ENCODE assay signal across 2 cellular contexts in genomic region chr1:8652607-8653046, GRCh38.
TF ChIP-seq lines count a peak whose summit lies in the region.

No MANE protein-coding gene starts in this region.

TF ChIP-seq in HEK293, 187 proteins besides CTCF, POLR2A, EP300 and RAD21:
- TF ChIP-seq ZBTB44 (tag by site-specific recombination; IDR thresholded peaks at IDR 0.05) (no peak), TRIM28 (IDR thresholded peaks at IDR 0.05; ENCODE audit: borderline replicate concordance, low read length) (peak; percentile 34; the same call in 1 of the 2 replicates), ZNF544 (tag by site-specific recombination; IDR thresholded peaks at IDR 0.05) (no peak), ZNF362 (tag by site-specific recombination; IDR thresholded peaks at IDR 0.05) (no peak), PRDM4 (tag by site-specific recombination; IDR thresholded peaks at IDR 0.05) (peak; percentile 12; the same call in 1 of the 2 replicates), FEZF1 (tag by site-specific recombination; IDR thresholded peaks at IDR 0.05) (peak; percentile 54), SP7 (tag by site-specific recombination; IDR thresholded peaks at IDR 0.05) (peak; percentile 94)

TF ChIP-seq in GM12878, 131 proteins besides CTCF, POLR2A, EP300 and RAD21 (continued from another document):
- TF ChIP-seq MLLT1 (IDR thresholded peaks at IDR 0.05), result 0 out of 2 replicates have a peak, but pooled peaks have one; percentile 19
- TF ChIP-seq ZNF207 (IDR thresholded peaks at IDR 0.05; ENCODE audit: borderline replicate concordance), result no peak
TF ChIP-seq in GM12878: peak in this region for 4.
